In genomic region chr11:117230286-117230961, GRCh38 we compare ENCODE assay signal across 8 cellular contexts. TPM values are rescaled to one million over a fixed set of nuclear protein-coding genes. Genes with fewer than 3 reads are reported as not detected.
DNase-seq lines count a peak whose midpoint lies in the region; ATAC-seq and TF ChIP-seq lines count a peak whose summit lies in the region.

No MANE protein-coding gene starts in this region.

- no peaks in the 10 kb centered on the region for H3K9me3 Mint-ChIP-seq in natural killer cell treated with Interleukin-12 subunit alpha and Interleukin-12 subunit beta and Interleukin-15 and Interleukin-18, amount 100 ng/mL, for 72 hours

- H3K9ac ChIP-seq in OCI-LY1 (ENCODE audit: low read length), result peak overlapping the region; percentile 93

- H3K27me3 ChIP-seq in GM06990 (replicated peaks; ENCODE audit: control insufficient read depth, insufficient read depth, low read length) (no peaks in the 10 kb centered on the region), OCI-LY1 (ENCODE audit: insufficient read depth, low read length) (no peaks in the 10 kb centered on the region), uterus (no peaks in the 10 kb centered on the region)

- peak overlapping the region; percentile 78 for H3K4me2 ChIP-seq in OCI-LY1 (ENCODE audit: low read length)

- H3F3A ChIP-seq in OCI-LY1 (ENCODE audit: insufficient read depth, low read length), result no peaks in the 10 kb centered on the region

- H3K36me3 Mint-ChIP-seq in natural killer cell treated with Interleukin-12 subunit alpha and Interleukin-12 subunit beta and Interleukin-15 and Interleukin-18, amount 100 ng/mL, for 72 hours, result peaks cover 21% of the 10 kb centered on the region

- no peaks in the 10 kb centered on the region for H3K27me3 Mint-ChIP-seq in natural killer cell treated with Interleukin-12 subunit alpha and Interleukin-12 subunit beta and Interleukin-15 and Interleukin-18, amount 100 ng/mL, for 72 hours

- peaks cover 7% of the 10 kb centered on the region; the same call in 1 of the 2 replicates for H3K79me2 ChIP-seq in OCI-LY1 (ENCODE audit: insufficient read depth, low read length)

- H3K9me3 ChIP-seq in OCI-LY1 (ENCODE audit: low read length) (no peaks in the 10 kb centered on the region), uterus (no peaks in the 10 kb centered on the region)

- H3K36me3 ChIP-seq in GM06990 (ENCODE audit: control insufficient read depth, insufficient read depth, low read length) (peaks cover 15% of the 10 kb centered on the region), OCI-LY1 (ENCODE audit: insufficient read depth, low read length) (peaks cover 33% of the 10 kb centered on the region), uterus (no peaks in the 10 kb centered on the region)

- peak overlapping the region; percentile 96 to 98 for H3K27ac Mint-ChIP-seq in natural killer cell treated with Interleukin-12 subunit alpha and Interleukin-12 subunit beta and Interleukin-15 and Interleukin-18, amount 100 ng/mL, for 72 hours

- peak overlapping the region; percentile 92 for H3K4me3 ChIP-seq in GM06990 (replicated peaks; ENCODE audit: low read depth, low read length)
- H3K4me3 ChIP-seq in OCI-LY1 (ENCODE audit: low read depth, low read length, poor library complexity, severe bottlenecking), result peak overlapping the region; percentile 94
- H3K4me3 ChIP-seq in uterus, result peak overlapping the region in 1 of 2 donors; percentile 77

- intact Hi-C loops in left colon (cut with DNase I, micrococcal nuclease) (no loop called here), uterus (cut with DNase I; ENCODE audit: low total_unique reads) (loop anchor here (10.0 kb wide), 1 partner anchor 84 kb away; the partner anchor contains the start of gene BACE1)

- no peak for TF ChIP-seq POLR2A in uterus (IDR thresholded peaks at IDR 0.05)

- H3K27ac ChIP-seq in OCI-LY1 (ENCODE audit: low read depth, low read length, poor library complexity, severe bottlenecking) (peak overlapping the region; percentile 77), uterus (peak overlapping the region in 1 of 2 donors; percentile 92)

- peak; percentile 64 to 77 for ATAC-seq in natural killer cell treated with Interleukin-12 subunit alpha and Interleukin-12 subunit beta and Interleukin-15 and Interleukin-18, amount 100 ng/mL, for 72 hours
- no peak for ATAC-seq in left colon

- no peak overlapping the region for H2AFZ ChIP-seq in OCI-LY1 (ENCODE audit: low read length)

- peaks cover 31% of the 10 kb centered on the region for H3K4me1 ChIP-seq in OCI-LY1 (ENCODE audit: insufficient read depth, low read length, severe bottlenecking)
- H3K4me1 ChIP-seq in uterus, result no peaks in the 10 kb centered on the region

- H3K9me2 ChIP-seq in OCI-LY1 (ENCODE audit: low read depth, low read length), result no peaks in the 10 kb centered on the region

- no peak for TF ChIP-seq CTCF in GM06990 (IDR thresholded peaks at IDR 0.05; ENCODE audit: insufficient read depth, low read length, poor library complexity, severe bottlenecking)
- no peak for TF ChIP-seq CTCF in OCI-LY1 (IDR thresholded peaks at IDR 0.05; ENCODE audit: low read length)
- no peak for TF ChIP-seq CTCF in uterus (IDR thresholded peaks at IDR 0.05)

- peaks cover 37 to 51% of the 10 kb centered on the region in 2 donors for H3K4me1 Mint-ChIP-seq in natural killer cell treated with Interleukin-12 subunit alpha and Interleukin-12 subunit beta and Interleukin-15 and Interleukin-18, amount 100 ng/mL, for 72 hours (ENCODE audit: low read depth in 2 of 2)

- DNase-seq in GM06990 (ENCODE audit: extremely low read depth, insufficient read length) (peak; percentile 48), left colon (no peak), uterus (no peak), NCI-H2227 treated with DMSO at 0.1 percent for 48 hours (lab: John Stamatoyannopoulos, UW) (no peak), NCI-H146 (lab: John Stamatoyannopoulos, UW) (no peak)
- DNase-seq in activated naive CD8-positive, alpha-beta T cell treated with anti-CD3 and anti-CD28 coated beads, Interleukin-2, amount 50 U/mL, for 16 hours (ENCODE audit: low read depth, low spot score), result peak; percentile 29
- DNase-seq in natural killer cell treated with Interleukin-12 subunit alpha and Interleukin-12 subunit beta and Interleukin-15 and Interleukin-18, amount 100 ng/mL, for 72 hours (ENCODE audit: low spot score), result peak; percentile 78

- H3K4me3 Mint-ChIP-seq in natural killer cell treated with Interleukin-12 subunit alpha and Interleukin-12 subunit beta and Interleukin-15 and Interleukin-18, amount 100 ng/mL, for 72 hours, result peak overlapping the region; percentile 97

- H4K20me1 ChIP-seq in OCI-LY1 (ENCODE audit: insufficient read depth, low read length), result no peaks in the 10 kb centered on the region

RNA-seq across cellular contexts. Expression of gene PCSK7, which starts 1.4 kb away (rescaled TPM):
- total RNA-seq in natural killer cell treated with Interleukin-12 subunit alpha and Interleukin-12 subunit beta and Interleukin-15 and Interleukin-18, amount 100 ng/mL, for 72 hours, result 100 to 1,000 TPM; 140 to 206 TPM
- 100 to 1,000 TPM; 153 to 232 TPM for total RNA-seq in left colon
- total RNA-seq in uterus, result 10 to 100 TPM; 23.3 to 78.9 (median 35.3) TPM

RNA-seq across cellular contexts. Expression of gene RNF214, which starts 2.0 kb away (rescaled TPM):
- total RNA-seq in natural killer cell treated with Interleukin-12 subunit alpha and Interleukin-12 subunit beta and Interleukin-15 and Interleukin-18, amount 100 ng/mL, for 72 hours, result 10 to 100 TPM; 18.9 to 21.6 TPM
- total RNA-seq in left colon (10 to 100 TPM; 17.4 to 17.8 TPM), uterus (10 to 100 TPM in 2 of 4 donors, 1 to 10 TPM in 2; 4.4 to 38.6 (median 11.4) TPM)

RNA-seq across cellular contexts. Expression of gene TAGLN, which starts 31.3 kb away (rescaled TPM):
- 1 to 10 TPM; 4.8 to 7.4 TPM for total RNA-seq in natural killer cell treated with Interleukin-12 subunit alpha and Interleukin-12 subunit beta and Interleukin-15 and Interleukin-18, amount 100 ng/mL, for 72 hours
- total RNA-seq in left colon, result 100 to 1,000 TPM in 1 of 2 donors, 10 to 100 TPM in 1; 64.6 to 747 TPM
- total RNA-seq in uterus, result 1,000 to 10,000 TPM; 1,588 to 9,854 (median 3,936) TPM

RNA-seq across cellular contexts. Expression of gene SIDT2, which starts 51.9 kb away (rescaled TPM):
- 10 to 100 TPM; 23.1 to 30.3 TPM for total RNA-seq in natural killer cell treated with Interleukin-12 subunit alpha and Interleukin-12 subunit beta and Interleukin-15 and Interleukin-18, amount 100 ng/mL, for 72 hours
- total RNA-seq in left colon, result 10 to 100 TPM; 70.9 to 79.1 TPM
- total RNA-seq in uterus, result 10 to 100 TPM in 3 of 4 donors, 1 to 10 TPM in 1; 6.4 to 91.3 (median 28.7) TPM

Comparison
In these comparisons a context has a peak if more than half of its experiments do, and no peak if none do; other contexts are left out.
1. DNase-seq: peak in GM06990 (single experiment), activated naive CD8-positive, alpha-beta T cell treated with anti-CD3 and anti-CD28 coated beads, Interleukin-2, amount 50 U/mL, for 16 hours (single experiment) and natural killer cell treated with Interleukin-12 subunit alpha and Interleukin-12 subunit beta and Interleukin-15 and Interleukin-18, amount 100 ng/mL, for 72 hours (single experiment); none in left colon (0 of 2), uterus (0 of 2), NCI-H2227 treated with DMSO at 0.1 percent for 48 hours (single experiment) and NCI-H146 (single experiment).
2. RNA of gene TAGLN, which starts 31.3 kb away (total RNA-seq): 1,588 to 9,854 TPM in uterus and 64.6 to 747 TPM in left colon; 4.8 to 7.4 TPM in natural killer cell treated with Interleukin-12 subunit alpha and Interleukin-12 subunit beta and Interleukin-15 and Interleukin-18, amount 100 ng/mL, for 72 hours; every median in the first group is over 4 times any median in the second.